Comparison of ENCODE assay signal across 2 cellular contexts in genomic region chr4:41880840-41881831, GRCh38.
TF ChIP-seq lines count a peak whose summit lies in the region.

No MANE protein-coding gene starts in this region.

TF ChIP-seq in SK-N-SH, 30 proteins besides CTCF, POLR2A, EP300 and RAD21 (continued from another document):
- TF ChIP-seq MAX (IDR thresholded peaks at IDR 0.05; ENCODE audit: low read depth) (no peak), GATA2 (CRISPR knock-in tag; IDR thresholded peaks at IDR 0.05) (no peak), TEAD4 (IDR thresholded peaks at IDR 0.05; ENCODE audit: borderline replicate concordance, insufficient read depth) (no peak), SMC3 (IDR thresholded peaks at IDR 0.05; ENCODE audit: low read depth, low read length) (no peak), REST (IDR thresholded peaks at IDR 0.05; ENCODE audit: low read depth, low read length) (no peak)

TF ChIP-seq in SK-N-SH treated with all-trans-retinoic acid at 6 μM for 48 hours, 23 proteins besides CTCF, POLR2A, EP300 and RAD21 (continued from another document):
- TF ChIP-seq TSHZ2 (CRISPR knock-in tag; IDR thresholded peaks at IDR 0.05) (no peak), CSRNP3 (CRISPR knock-in tag; IDR thresholded peaks at IDR 0.05) (no peak), TOX (CRISPR knock-in tag; IDR thresholded peaks at IDR 0.05; ENCODE audit: borderline replicate concordance) (no peak), PPARA (CRISPR knock-in tag; IDR thresholded peaks at IDR 0.05; ENCODE audit: borderline replicate concordance) (no peak), ZFP30 (CRISPR knock-in tag; IDR thresholded peaks at IDR 0.05) (no peak), ZNF70 (CRISPR knock-in tag; IDR thresholded peaks at IDR 0.05) (no peak), PATZ1 (CRISPR knock-in tag; IDR thresholded peaks at IDR 0.05; ENCODE audit: borderline replicate concordance) (no peak), CREB5 (CRISPR knock-in tag; IDR thresholded peaks at IDR 0.05; ENCODE audit: low read depth) (no peak), POU6F1 (CRISPR knock-in tag; IDR thresholded peaks at IDR 0.05; ENCODE audit: borderline replicate concordance, low read depth) (no peak), SNAI2 (CRISPR knock-in tag; IDR thresholded peaks at IDR 0.05) (no peak), BACH2 (CRISPR knock-in tag; IDR thresholded peaks at IDR 0.05; ENCODE audit: borderline replicate concordance) (no peak), ZC3H10 (CRISPR knock-in tag; IDR thresholded peaks at IDR 0.05) (no peak), TCF4 (CRISPR knock-in tag; IDR thresholded peaks at IDR 0.05; ENCODE audit: borderline replicate concordance) (no peak), GLIS3 (CRISPR knock-in tag; IDR thresholded peaks at IDR 0.05) (no peak), ISL1 (CRISPR knock-in tag; IDR thresholded peaks at IDR 0.05) (no peak), CSDC2 (CRISPR knock-in tag; IDR thresholded peaks at IDR 0.05) (no peak), RARB (CRISPR knock-in tag; IDR thresholded peaks at IDR 0.05) (no peak)
TF ChIP-seq in SK-N-SH treated with all-trans-retinoic acid at 6 μM for 48 hours: peak in this region for 0.
